8 cellular contexts compared by ENCODE assay signal in genomic region chr1:47569681-47570470, GRCh38.
DNase-seq lines count a peak whose midpoint lies in the region; ATAC-seq and TF ChIP-seq lines count a peak whose summit lies in the region.

No MANE protein-coding gene starts in this region.

- ATAC-seq in lung (ENCODE audit: insufficient read depth, low FRiP score) (peak; percentile 90), GM21737 (IDR thresholded peaks at IDR 0.05; ENCODE audit: unreplicated experiment) (no peak), GM18870 (IDR thresholded peaks at IDR 0.05; ENCODE audit: unreplicated experiment) (no peak), GM18873 (IDR thresholded peaks at IDR 0.05; ENCODE audit: low FRiP score, unreplicated experiment) (no peak)

- H3K4me3 ChIP-seq in MG63 (no peak overlapping the region), choroid plexus epithelial cell (ENCODE audit: low read depth, low read length) (no peak overlapping the region), lung (no peak overlapping the region)

- H3K27me3 ChIP-seq in MG63 (no peaks in the 10 kb centered on the region), lung (ENCODE audit: control insufficient read depth, insufficient read depth) (no peaks in the 10 kb centered on the region)

- H3K9me3 ChIP-seq in MG63 (no peaks in the 10 kb centered on the region), lung (ENCODE audit: control insufficient read depth in 2 of 2, insufficient read depth in 1 of 2, low read length in 1 of 2) (no peaks in the 10 kb centered on the region)

- peaks cover 0 to 5% of the 10 kb centered on the region in 2 donors for H3K4me1 ChIP-seq in lung (ENCODE audit: control insufficient read depth in 2 of 2, insufficient read depth in 2 of 2, low read length in 2 of 2)

- 32 to 43% methylated on average over 9 of the region's 9 CpGs for WGBS in lung, 2 donors

- TF ChIP-seq CTCF in AG09319 (IDR thresholded peaks at IDR 0.05; ENCODE audit: low read depth, low read length) = peak; percentile 58
- TF ChIP-seq CTCF in choroid plexus epithelial cell (conservative IDR thresholded peaks at IDR 0.05; ENCODE audit: low read depth, low read length) = peak; percentile 72
- TF ChIP-seq CTCF in lung (IDR thresholded peaks at IDR 0.05; ENCODE audit: control extremely low read depth, extremely low read depth) = peak; percentile 14

- DNase-seq in AG09319 (ENCODE audit: extremely low read depth, low read depth) = peak; percentile 65
- peak; percentile 83 for DNase-seq in MG63
- peak; percentile 97 for DNase-seq in choroid plexus epithelial cell (ENCODE audit: low read depth)
- DNase-seq in lung (ENCODE audit: low spot score) = peak; percentile 78
- no peak for DNase-seq in activated CD8-positive, alpha-beta memory T cell treated with anti-CD3 and anti-CD28 coated beads for 24 hours

- no peak overlapping the region for H3K27ac ChIP-seq in lung (ENCODE audit: low read depth in 1 of 2, low read length in 1 of 2)

- no peaks in the 10 kb centered on the region for H3K36me3 ChIP-seq in MG63
- H3K36me3 ChIP-seq in lung (ENCODE audit: control insufficient read depth in 2 of 2, insufficient read depth in 2 of 2, low read length in 2 of 2) = no peaks in the 10 kb centered on the region

Comparison
In these comparisons a context has a peak if more than half of its experiments do, and no peak if none do; other contexts are left out.
1. CTCF ChIP-seq: peak in every context shown above with its lines; median percentile 72 in choroid plexus epithelial cell; 58 in AG09319; 14 in lung.